In the genomic region with DNA sequence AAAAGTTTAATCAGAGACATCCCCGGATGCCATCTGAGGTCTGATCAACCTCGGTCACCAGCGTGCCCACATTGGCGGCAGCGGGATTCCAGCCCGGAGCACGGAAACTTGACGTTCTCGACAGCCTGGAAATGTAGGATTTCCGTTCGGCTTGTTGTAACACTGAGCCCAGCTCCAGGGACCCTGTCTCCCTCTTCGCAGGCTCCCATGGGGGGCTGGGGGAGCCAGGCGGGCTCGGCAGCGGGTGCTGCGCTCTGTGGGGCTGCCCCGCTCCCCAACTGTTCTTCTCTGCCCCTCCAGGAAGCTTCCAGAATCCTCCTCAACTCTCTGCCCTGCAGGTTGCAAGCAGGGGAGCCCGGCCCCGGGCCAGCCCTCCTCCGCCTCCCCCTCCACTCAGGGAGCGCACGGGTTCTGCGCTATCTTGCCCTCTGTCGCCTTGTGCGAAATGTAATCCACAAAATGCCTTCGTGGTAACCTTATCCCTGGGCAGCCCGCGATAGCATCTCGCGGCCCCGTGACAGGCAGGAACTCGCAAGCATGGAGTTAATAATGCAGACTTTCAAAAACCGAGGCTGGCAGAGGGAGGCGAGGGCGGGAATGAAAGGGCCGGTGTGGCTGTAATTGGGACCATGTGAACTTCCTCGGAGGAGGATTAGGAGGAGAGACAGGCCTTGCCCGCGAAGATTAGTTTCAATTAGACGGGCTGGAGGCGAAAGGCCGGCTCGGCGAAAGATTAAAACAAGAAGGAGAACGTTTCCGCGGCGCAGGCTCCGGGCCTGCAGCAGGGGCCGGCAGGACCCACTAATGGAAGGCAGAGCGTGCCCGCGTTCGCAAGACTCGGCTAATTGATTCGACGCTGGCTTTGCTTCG, we compare ENCODE assay signal across 1 cellular context.
TF ChIP-seq lines count a peak whose summit lies in the region.

No MANE protein-coding gene starts in this region.

TF ChIP-seq in HepG2, 621 proteins besides CTCF, POLR2A, EP300 and RAD21:
- TF ChIP-seq ATF7 (IDR thresholded peaks at IDR 0.05) (no peak), ATF7 (CRISPR knock-in tag; IDR thresholded peaks at IDR 0.05) (no peak), DNMT3B (CRISPR knock-in tag; conservative IDR thresholded peaks at IDR 0.05) (no peak)
